In genomic region chr3:150324825-150325224, GRCh38 we compare ENCODE assay signal across 1 cellular context.
TF ChIP-seq lines count a peak whose summit lies in the region.

No MANE protein-coding gene starts in this region.

TF ChIP-seq in K562, 482 proteins besides CTCF, POLR2A, EP300 and RAD21 (continued from another document):
- no peak for TF ChIP-seq ID3 (CRISPR knock-in tag; IDR thresholded peaks at IDR 0.05)
- peak; percentile 95 for TF ChIP-seq ID3 (tag; IDR thresholded peaks at IDR 0.05)
- peak in 1 of 2 experiments; percentile 66; a peak in 2 of 4 replicates for TF ChIP-seq RCOR1 (IDR thresholded peaks at IDR 0.05; ENCODE audit: borderline replicate concordance in 1 of 2, low read depth in 2 of 2, low read length in 2 of 2)
- peak; percentile 56 to 63 for TF ChIP-seq KDM1A (IDR thresholded peaks at IDR 0.05)
- peak; percentile 69 for TF ChIP-seq CBFA2T3 (IDR thresholded peaks at IDR 0.05)
- TF ChIP-seq CBFA2T2 (conservative IDR thresholded peaks at IDR 0.05) = peak; percentile 44
- TF ChIP-seq ZBTB49 (CRISPR knock-in tag; IDR thresholded peaks at IDR 0.05; ENCODE audit: borderline replicate concordance) = no peak
- TF ChIP-seq CREM (IDR thresholded peaks at IDR 0.05; ENCODE audit: low read depth) = 0 out of 2 replicates have a peak, but pooled peaks have one; percentile 19
- no peak for TF ChIP-seq HDAC2 (IDR thresholded peaks at IDR 0.05)
